Comparison of ENCODE assay signal across 15 cellular contexts in genomic region chr7:97021443-97022261, GRCh38. TPM values are rescaled to one million over a fixed set of nuclear protein-coding genes. Genes with fewer than 3 reads are reported as not detected.
DNase-seq lines count a peak whose midpoint lies in the region; ATAC-seq and TF ChIP-seq lines count a peak whose summit lies in the region.
"Had no signal": no experiment of that assay in that cellular context is flagged by ENCODE, and none has a peak within 500 bp of the region (broad histone marks: within the 10 kb centered on the region; RNA-seq: fewer than 3 reads in every experiment).

No MANE protein-coding gene starts in this region.

- peaks cover 23% of the 10 kb centered on the region for H3K4me1 Mint-ChIP-seq in Calu3 (ENCODE audit: low read depth, unreplicated experiment)

- no peak overlapping the region for H3K4me3 Mint-ChIP-seq in Calu3 (ENCODE audit: low read depth, unreplicated experiment)
- H3K4me3 Mint-ChIP-seq: stimulated activated memory B cell treated with anti-CD40 and anti-IgM and Interleukin-4, amounts not matched to agents 10 μg/mL and 1 μg/mL and 100 μg/mL, for 72 hours had no signal

- H3K36me3 Mint-ChIP-seq in Calu3 (ENCODE audit: insufficient read depth, unreplicated experiment), result peaks cover 4% of the 10 kb centered on the region
- H3K36me3 Mint-ChIP-seq: stimulated activated memory B cell treated with anti-CD40 and anti-IgM and Interleukin-4, amounts not matched to agents 10 μg/mL and 1 μg/mL and 100 μg/mL, for 72 hours; T-cell had no signal

- no peaks in the 10 kb centered on the region for H3K9me3 ChIP-seq in mesodermal cell (ENCODE audit: control insufficient read depth, low read length)

- intact Hi-C loops in Calu3 (cut with micrococcal nuclease; ENCODE audit: unreplicated experiment), result no loop called here

- BruUV-seq in Calu3 (replicated peaks; lab: Mats Ljungman, UMichigan), result no TSS peak

- CTCF ChIA-PET in Calu3 (lab: Charles Lee), result no interaction called here

- H3K4me1 ChIP-seq in mesodermal cell (ENCODE audit: control insufficient read depth, insufficient read depth, low read length, poor library complexity, severe bottlenecking), result peaks cover 26% of the 10 kb centered on the region

- ATAC-seq in HG03354 (IDR thresholded peaks at IDR 0.05; ENCODE audit: poor library complexity, severe bottlenecking, unreplicated experiment), result no peak
- ATAC-seq in GM19455 (IDR thresholded peaks at IDR 0.05; ENCODE audit: unreplicated experiment), result no peak
- ATAC-seq: left cardiac atrium; stimulated activated memory B cell treated with anti-CD40 and anti-IgM and Interleukin-4, amounts not matched to agents 10 μg/mL and 1 μg/mL and 100 μg/mL, for 72 hours; T-cell had no signal

- TF ChIP-seq CTCF in Calu3 (IDR thresholded peaks at IDR 0.05; ENCODE audit: unreplicated experiment), result no peak

- WGBS in mesodermal cell (ENCODE audit: insufficient coverage in 2 of 2), 2 experiments, result 1 to 3% methylated on average over 34 to 46 of the region's 55 CpGs

- no peaks in the 10 kb centered on the region for H3K9me3 Mint-ChIP-seq in Calu3 (ENCODE audit: low read depth, unreplicated experiment)
- H3K9me3 Mint-ChIP-seq: stimulated activated memory B cell treated with anti-CD40 and anti-IgM and Interleukin-4, amounts not matched to agents 10 μg/mL and 1 μg/mL and 100 μg/mL, for 72 hours; T-cell had no signal

- H3K36me3 ChIP-seq in mesodermal cell (ENCODE audit: control insufficient read depth, insufficient read depth, low read length), result no peaks in the 10 kb centered on the region

- no peak overlapping the region for H3K27ac Mint-ChIP-seq in Calu3 (ENCODE audit: unreplicated experiment)
- H3K27ac Mint-ChIP-seq: stimulated activated memory B cell treated with anti-CD40 and anti-IgM and Interleukin-4, amounts not matched to agents 10 μg/mL and 1 μg/mL and 100 μg/mL, for 72 hours had no signal

- peak overlapping the region; percentile 22 for H3K4me3 ChIP-seq in mesodermal cell (ENCODE audit: extremely low read depth, insufficient read depth, low read length, poor library complexity, severe bottlenecking)

- peaks cover 78% of the 10 kb centered on the region for H3K27me3 Mint-ChIP-seq in Calu3 (ENCODE audit: unreplicated experiment)

- DNase-seq in stimulated activated CD4-positive, alpha-beta T cell treated with anti-CD3 and anti-CD28 coated beads, Interleukin-15, amount 100 ng/mL, for 24 hours, result peak; percentile 34
- DNase-seq in stimulated activated CD4-positive, alpha-beta T cell treated with anti-CD3 and anti-CD28 coated beads, Interleukin-4, amount 100 ng/mL, for 4 hours, result no peak
- no peak for DNase-seq in NCI-H2107 (lab: John Stamatoyannopoulos, UW)
- no peak for DNase-seq in Calu3
- DNase-seq: GF-D8, left cardiac atrium, T-cell had no signal

- H3K27ac ChIP-seq in angular gyrus (ENCODE audit: low read depth, low read length) (peak overlapping the region; percentile 30), mesodermal cell (ENCODE audit: low read depth, low read length, severe bottlenecking) (no peak overlapping the region)
- H3K27ac ChIP-seq: C4-2B had no signal

RNA-seq across cellular contexts. Expression of gene DLX5, which starts 3.0 kb away (rescaled TPM):
- 6.0 TPM for polyA plus RNA-seq in mesodermal cell (2013, experiment 1 of 2)
- polyA plus RNA-seq in mesodermal cell (2013, experiment 2 of 2), result 4.1 TPM
- total RNA-seq in Calu3 (2022), result not detected in 2 replicates
- total RNA-seq: OCI-LY7, T-cell had no signal

RNA-seq across cellular contexts. Expression of gene DLX6, which starts 16.3 kb away (rescaled TPM):
- polyA plus RNA-seq in mesodermal cell (2013, experiment 1 of 2), result 1.6 TPM
- 1.0 TPM for polyA plus RNA-seq in mesodermal cell (2013, experiment 2 of 2)
- total RNA-seq in Calu3 (2022), result 1.1 and 1.2 TPM in 2 replicates
- total RNA-seq: OCI-LY7, T-cell had no signal
- polyA plus RNA-seq: adipose tissue had no signal
